In the genomic region with DNA sequence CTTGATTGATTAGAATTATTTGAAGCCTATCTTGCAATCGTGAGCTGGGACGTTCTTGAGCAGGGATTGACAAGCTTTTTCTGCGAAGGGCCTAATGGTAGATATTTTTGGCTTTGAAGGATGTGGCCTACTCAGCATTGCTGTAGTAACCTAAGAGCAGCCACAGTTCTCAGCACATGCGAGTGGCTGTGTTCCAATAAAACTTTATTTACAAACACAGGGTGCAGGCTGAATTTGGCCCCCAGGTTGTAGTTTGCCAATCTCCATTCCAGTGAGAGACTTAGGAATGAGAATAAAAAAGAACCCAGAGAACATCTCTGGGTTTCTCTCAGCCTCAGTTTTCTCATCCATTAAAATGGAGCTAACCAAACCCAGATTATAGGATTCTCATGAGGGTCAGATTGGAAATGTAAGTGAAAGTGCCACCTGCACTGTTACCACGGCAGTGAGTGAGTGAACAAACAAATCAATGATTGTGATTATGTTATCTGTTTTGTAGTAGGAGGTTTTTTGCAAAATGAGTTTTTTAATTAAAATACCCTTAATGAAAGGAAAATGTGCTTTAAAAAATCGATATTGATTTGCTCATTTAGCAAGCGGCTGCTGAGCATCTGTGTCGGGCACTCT, we compare ENCODE assay signal across 2 cellular contexts.
TF ChIP-seq lines count a peak whose summit lies in the region.

No MANE protein-coding gene starts in this region.

TF ChIP-seq in WTC11, 78 proteins besides CTCF, POLR2A, EP300 and RAD21 (continued from another document):
- TF ChIP-seq, protein P1, sequence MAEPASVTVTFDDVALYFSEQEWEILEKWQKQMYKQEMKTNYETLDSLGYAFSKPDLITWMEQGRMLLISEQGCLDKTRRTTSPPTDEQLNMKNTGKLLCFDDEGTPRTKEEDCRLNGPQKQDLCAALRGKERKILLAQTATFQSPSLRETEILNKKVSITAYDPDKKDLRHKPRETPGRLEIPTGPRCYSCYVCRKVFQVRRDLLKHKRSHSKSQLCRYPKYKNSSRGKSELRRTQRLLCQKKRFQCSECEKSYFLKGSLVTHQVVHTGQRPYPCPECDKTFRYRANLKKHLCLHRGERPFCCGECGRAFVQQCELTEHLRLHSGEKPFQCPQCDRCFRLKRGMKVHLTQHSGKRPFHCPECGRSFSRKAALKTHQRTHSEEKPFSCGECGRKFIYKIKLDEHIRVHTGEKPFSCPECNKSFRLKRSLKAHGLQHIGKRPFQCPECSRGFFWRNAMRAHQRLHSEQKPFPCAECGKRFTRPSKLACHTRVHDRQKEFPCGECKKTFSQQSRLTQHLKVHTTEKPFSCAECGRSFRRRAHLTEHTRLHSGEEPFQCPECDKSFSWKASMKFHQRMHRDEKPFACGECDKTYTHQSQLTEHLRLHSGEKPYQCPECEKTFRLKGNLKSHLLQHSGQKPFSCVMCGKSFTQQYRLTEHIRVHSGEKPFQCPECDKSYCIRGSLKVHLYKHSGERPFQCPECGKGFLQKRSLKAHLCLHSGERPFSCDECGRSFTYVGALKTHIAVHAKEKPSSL (CRISPR knock-in tag; conservative IDR thresholded peaks at IDR 0.05): no peak
- TF ChIP-seq TEAD1 (CRISPR knock-in tag; IDR thresholded peaks at IDR 0.05) (no peak), SOX15 (CRISPR knock-in tag; IDR thresholded peaks at IDR 0.05) (no peak), SP1 (CRISPR knock-in tag; conservative IDR thresholded peaks at IDR 0.05) (no peak), ELF4 (CRISPR knock-in tag; IDR thresholded peaks at IDR 0.05; ENCODE audit: low read depth) (no peak), SMAD4 (CRISPR knock-in tag; IDR thresholded peaks at IDR 0.05) (no peak), ZNF396 (CRISPR knock-in tag; IDR thresholded peaks at IDR 0.05; ENCODE audit: borderline replicate concordance) (no peak), KAT7 (CRISPR knock-in tag; IDR thresholded peaks at IDR 0.05; ENCODE audit: borderline replicate concordance) (no peak), TP53 (CRISPR knock-in tag; IDR thresholded peaks at IDR 0.05) (no peak), NFYB (CRISPR knock-in tag; conservative IDR thresholded peaks at IDR 0.05; ENCODE audit: low read depth) (no peak), GRHL2 (CRISPR knock-in tag; IDR thresholded peaks at IDR 0.05; ENCODE audit: insufficient replicate concordance, severe bottlenecking) (no peak)
- TF ChIP-seq, protein P2, sequence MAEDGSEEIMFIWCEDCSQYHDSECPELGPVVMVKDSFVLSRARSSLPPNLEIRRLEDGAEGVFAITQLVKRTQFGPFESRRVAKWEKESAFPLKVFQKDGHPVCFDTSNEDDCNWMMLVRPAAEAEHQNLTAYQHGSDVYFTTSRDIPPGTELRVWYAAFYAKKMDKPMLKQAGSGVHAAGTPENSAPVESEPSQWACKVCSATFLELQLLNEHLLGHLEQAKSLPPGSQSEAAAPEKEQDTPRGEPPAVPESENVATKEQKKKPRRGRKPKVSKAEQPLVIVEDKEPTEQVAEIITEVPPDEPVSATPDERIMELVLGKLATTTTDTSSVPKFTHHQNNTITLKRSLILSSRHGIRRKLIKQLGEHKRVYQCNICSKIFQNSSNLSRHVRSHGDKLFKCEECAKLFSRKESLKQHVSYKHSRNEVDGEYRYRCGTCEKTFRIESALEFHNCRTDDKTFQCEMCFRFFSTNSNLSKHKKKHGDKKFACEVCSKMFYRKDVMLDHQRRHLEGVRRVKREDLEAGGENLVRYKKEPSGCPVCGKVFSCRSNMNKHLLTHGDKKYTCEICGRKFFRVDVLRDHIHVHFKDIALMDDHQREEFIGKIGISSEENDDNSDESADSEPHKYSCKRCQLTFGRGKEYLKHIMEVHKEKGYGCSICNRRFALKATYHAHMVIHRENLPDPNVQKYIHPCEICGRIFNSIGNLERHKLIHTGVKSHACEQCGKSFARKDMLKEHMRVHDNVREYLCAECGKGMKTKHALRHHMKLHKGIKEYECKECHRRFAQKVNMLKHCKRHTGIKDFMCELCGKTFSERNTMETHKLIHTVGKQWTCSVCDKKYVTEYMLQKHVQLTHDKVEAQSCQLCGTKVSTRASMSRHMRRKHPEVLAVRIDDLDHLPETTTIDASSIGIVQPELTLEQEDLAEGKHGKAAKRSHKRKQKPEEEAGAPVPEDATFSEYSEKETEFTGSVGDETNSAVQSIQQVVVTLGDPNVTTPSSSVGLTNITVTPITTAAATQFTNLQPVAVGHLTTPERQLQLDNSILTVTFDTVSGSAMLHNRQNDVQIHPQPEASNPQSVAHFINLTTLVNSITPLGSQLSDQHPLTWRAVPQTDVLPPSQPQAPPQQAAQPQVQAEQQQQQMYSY (CRISPR knock-in tag; IDR thresholded peaks at IDR 0.05): no peak
- TF ChIP-seq, protein P3, sequence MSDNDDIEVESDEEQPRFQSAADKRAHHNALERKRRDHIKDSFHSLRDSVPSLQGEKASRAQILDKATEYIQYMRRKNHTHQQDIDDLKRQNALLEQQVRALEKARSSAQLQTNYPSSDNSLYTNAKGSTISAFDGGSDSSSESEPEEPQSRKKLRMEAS (CRISPR knock-in tag; IDR thresholded peaks at IDR 0.05): no peak

TF ChIP-seq in K562, 482 proteins besides CTCF, POLR2A, EP300 and RAD21 (continued from another document):
- TF ChIP-seq, protein P4, sequence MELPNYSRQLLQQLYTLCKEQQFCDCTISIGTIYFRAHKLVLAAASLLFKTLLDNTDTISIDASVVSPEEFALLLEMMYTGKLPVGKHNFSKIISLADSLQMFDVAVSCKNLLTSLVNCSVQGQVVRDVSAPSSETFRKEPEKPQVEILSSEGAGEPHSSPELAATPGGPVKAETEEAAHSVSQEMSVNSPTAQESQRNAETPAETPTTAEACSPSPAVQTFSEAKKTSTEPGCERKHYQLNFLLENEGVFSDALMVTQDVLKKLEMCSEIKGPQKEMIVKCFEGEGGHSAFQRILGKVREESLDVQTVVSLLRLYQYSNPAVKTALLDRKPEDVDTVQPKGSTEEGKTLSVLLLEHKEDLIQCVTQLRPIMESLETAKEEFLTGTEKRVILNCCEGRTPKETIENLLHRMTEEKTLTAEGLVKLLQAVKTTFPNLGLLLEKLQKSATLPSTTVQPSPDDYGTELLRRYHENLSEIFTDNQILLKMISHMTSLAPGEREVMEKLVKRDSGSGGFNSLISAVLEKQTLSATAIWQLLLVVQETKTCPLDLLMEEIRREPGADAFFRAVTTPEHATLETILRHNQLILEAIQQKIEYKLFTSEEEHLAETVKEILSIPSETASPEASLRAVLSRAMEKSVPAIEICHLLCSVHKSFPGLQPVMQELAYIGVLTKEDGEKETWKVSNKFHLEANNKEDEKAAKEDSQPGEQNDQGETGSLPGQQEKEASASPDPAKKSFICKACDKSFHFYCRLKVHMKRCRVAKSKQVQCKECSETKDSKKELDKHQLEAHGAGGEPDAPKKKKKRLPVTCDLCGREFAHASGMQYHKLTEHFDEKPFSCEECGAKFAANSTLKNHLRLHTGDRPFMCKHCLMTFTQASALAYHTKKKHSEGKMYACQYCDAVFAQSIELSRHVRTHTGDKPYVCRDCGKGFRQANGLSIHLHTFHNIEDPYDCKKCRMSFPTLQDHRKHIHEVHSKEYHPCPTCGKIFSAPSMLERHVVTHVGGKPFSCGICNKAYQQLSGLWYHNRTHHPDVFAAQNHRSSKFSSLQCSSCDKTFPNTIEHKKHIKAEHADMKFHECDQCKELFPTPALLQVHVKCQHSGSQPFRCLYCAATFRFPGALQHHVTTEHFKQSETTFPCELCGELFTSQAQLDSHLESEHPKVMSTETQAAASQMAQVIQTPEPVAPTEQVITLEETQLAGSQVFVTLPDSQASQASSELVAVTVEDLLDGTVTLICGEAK (IDR thresholded peaks at IDR 0.05): peak; percentile 81
- TF ChIP-seq, protein P4 (CRISPR knock-in tag; IDR thresholded peaks at IDR 0.05): no peak
- no peak for TF ChIP-seq ZNF436 (CRISPR knock-in tag; IDR thresholded peaks at IDR 0.05)
- TF ChIP-seq POLR3G (IDR thresholded peaks at IDR 0.05; ENCODE audit: extremely low read depth, insufficient read length, insufficient replicate concordance): no peak
